ENCODE assay signal across 23 cellular contexts in genomic region chr7:144588535-144588934, GRCh38.
DNase-seq lines count a peak whose midpoint lies in the region; ATAC-seq and TF ChIP-seq lines count a peak whose summit lies in the region.
"Had no signal": no experiment of that assay in that cellular context is flagged by ENCODE, and none has a peak within 500 bp of the region (broad histone marks: within the 10 kb centered on the region; RNA-seq: fewer than 3 reads in every experiment).

No MANE protein-coding gene starts in this region.

- H2AFZ ChIP-seq in ACC112 (ENCODE audit: low read length, unreplicated experiment): peak overlapping the region; percentile 18

- no peaks in the 10 kb centered on the region for H3K79me2 ChIP-seq in ACC112 (ENCODE audit: control insufficient read depth, insufficient read depth, low read length, unreplicated experiment)

- H3K4me3 ChIP-seq in ACC112 (ENCODE audit: low read depth, low read length) (no peak overlapping the region), astrocyte of the spinal cord (ENCODE audit: low read depth, low read length) (no peak overlapping the region), skeletal muscle cell (ENCODE audit: low read depth, low read length) (no peak overlapping the region), right lobe of liver (no peak overlapping the region)

- 70% methylated on average over 3 of the region's 3 CpGs for WGBS in right lobe of liver (ENCODE audit: insufficient coverage, low coverage, low lambda C conversion rate, missing lambda C conversion rate)

- no peaks in the 10 kb centered on the region for H3K27me3 ChIP-seq in ACC112 (ENCODE audit: insufficient read depth, low read length)
- no peaks in the 10 kb centered on the region for H3K27me3 ChIP-seq in right lobe of liver

- H3K4me1 ChIP-seq in ACC112 (ENCODE audit: control insufficient read depth, insufficient read depth, low read length, unreplicated experiment) (no peaks in the 10 kb centered on the region), right lobe of liver (no peaks in the 10 kb centered on the region)

- intact Hi-C loops in left ventricle myocardium superior (cut with micrococcal nuclease): no loop called here
- intact Hi-C loops in right lobe of liver (cut with DNase I): no loop called here

- H3K36me3 ChIP-seq in ACC112 (ENCODE audit: insufficient read depth, low read length) (no peaks in the 10 kb centered on the region), right lobe of liver (no peaks in the 10 kb centered on the region)

- ATAC-seq in left ventricle myocardium superior (peak; percentile 57), right lobe of liver (no peak)

- no peak for TF ChIP-seq POLR2A in right lobe of liver (IDR thresholded peaks at IDR 0.05)

- H3K27ac ChIP-seq in ACC112 (ENCODE audit: low read depth, low read length): no peak overlapping the region
- H3K27ac ChIP-seq in right lobe of liver: no peak overlapping the region
- H3K27ac ChIP-seq: C4-2B, HL-60 had no signal

- no peak for TF ChIP-seq CTCF in astrocyte of the spinal cord (IDR thresholded peaks at IDR 0.05; ENCODE audit: low read depth, low read length)
- no peak for TF ChIP-seq CTCF in right lobe of liver (IDR thresholded peaks at IDR 0.05)

- no peaks in the 10 kb centered on the region for H3K9me3 ChIP-seq in right lobe of liver

- in situ Hi-C loops in astrocyte of the spinal cord (cut with HindIII; ENCODE audit: low sequenced_read_pairs): no loop called here

- DNase-seq in astrocyte of the spinal cord (ENCODE audit: low read depth, low spot score) (peak; percentile 1), left ventricle myocardium superior (no peak), skeletal muscle cell (ENCODE audit: low read depth) (peak; percentile 0), right lobe of liver (no peak), NCI-H2107 treated with DMSO at 0.1 percent for 48 hours (lab: John Stamatoyannopoulos, UW; ENCODE audit: unreplicated experiment) (no peak), NCI-H226 (no peak), NK-92 (lab: John Stamatoyannopoulos, UW; ENCODE audit: unreplicated experiment) (no peak)
- DNase-seq: Calu3; CD8-positive, alpha-beta memory T cell; DMS153; H9; HFFc6; KG1; NCI-H1092; NCI-H1436; NCI-H187 treated with DMSO at 0.1 percent for 48 hours; NCI-H2107; NCI-H446; NCI-H526; SHP77 treated with DMSO at 0.1 percent for 48 hours had no signal

Comparison
In these comparisons a context has a peak if more than half of its experiments do, and no peak if none do; other contexts are left out.
1. DNase-seq: peak in astrocyte of the spinal cord (single experiment) and skeletal muscle cell (single experiment); none in left ventricle myocardium superior (single experiment), right lobe of liver (0 of 3), NCI-H2107 treated with DMSO at 0.1 percent for 48 hours (single experiment), NCI-H226 (single experiment) and NK-92 (single experiment).